In genomic region chr11:3096909-3097395, GRCh38 we compare ENCODE assay signal across 19 cellular contexts. TPM values are rescaled to one million over a fixed set of nuclear protein-coding genes. Genes with fewer than 3 reads are reported as not detected.
A peak's percentile ranks its signal among the peaks of the same experiment; 100 is the strongest.
DNase-seq lines count a peak whose midpoint lies in the region; ATAC-seq and TF ChIP-seq lines count a peak whose summit lies in the region.
"Had no signal": no experiment of that assay in that cellular context is flagged by ENCODE, and none has a peak within 500 bp of the region (broad histone marks: within the 10 kb centered on the region; RNA-seq: fewer than 3 reads in every experiment).

No MANE protein-coding gene starts in this region.

- H3K4me1 ChIP-seq in PC-3 (ENCODE audit: insufficient read depth, low read length) (peaks cover 22% of the 10 kb centered on the region), smooth muscle cell (ENCODE audit: low read depth) (peaks cover 9% of the 10 kb centered on the region), SK-N-SH (ENCODE audit: control insufficient read depth in 1 of 2, insufficient read depth in 2 of 2, low read depth in 1 of 2, low read length in 1 of 2) (peaks cover 0 to 9% of the 10 kb centered on the region in 2 experiments; a peak in 2 of 4 replicates)
- H3K4me1 ChIP-seq: BE2C had no signal

- no peak for TF ChIP-seq EP300 in SK-N-SH (IDR thresholded peaks at IDR 0.05; ENCODE audit: borderline replicate concordance in 1 of 2, low read depth in 1 of 2, low read length in 1 of 2)

- DNase-seq in AG08396 (ENCODE audit: low spot score) (peak; percentile 1), PC-3 (no peak), immature natural killer cell (no peak), smooth muscle cell (lab: John Stamatoyannopoulos, UW; ENCODE audit: unreplicated experiment) (no peak), NCI-H1417 treated with DMSO at 0.1 percent for 48 hours (lab: John Stamatoyannopoulos, UW) (no peak), SK-N-SH (no peak)
- DNase-seq: BE2C; H9; NCI-H1417; NCI-H1930; NCI-H2171 treated with DMSO at 0.1 percent for 48 hours; NCI-H446 treated with DMSO at 0.1 percent for 48 hours; NK-92 treated with Interleukin-12 subunit alpha and Interleukin-12 subunit beta, amount 100 ng/mL, for 24 hours; OCI-M1 had no signal

- intact Hi-C loops in PC-3 (cut with micrococcal nuclease), result loop anchor here (2.0 to 5.0 kb wide), 4 partner anchors 28 to 165 kb away; partner anchors contain the start of genes MRGPRG and OSBPL5

- H3K9me3 Mint-ChIP-seq in immature natural killer cell, result no peaks in the 10 kb centered on the region
- H3K9me3 Mint-ChIP-seq: CD4-positive, alpha-beta T cell had no signal

- no peak overlapping the region for H3K4me3 Mint-ChIP-seq in immature natural killer cell
- H3K4me3 Mint-ChIP-seq: CD4-positive, alpha-beta T cell; H9 had no signal

- H2AFZ ChIP-seq in PC-3 (ENCODE audit: low read length), result no peak overlapping the region
- H2AFZ ChIP-seq in smooth muscle cell (ENCODE audit: low read depth), result no peak overlapping the region
- no peak overlapping the region for H2AFZ ChIP-seq in SK-N-SH (ENCODE audit: low read depth)

- ATAC-seq in PC-3 (no peak), GM21367 (IDR thresholded peaks at IDR 0.05; ENCODE audit: unreplicated experiment) (no peak), HG03175 (IDR thresholded peaks at IDR 0.05; ENCODE audit: unreplicated experiment) (no peak)

- H3K27ac Mint-ChIP-seq in immature natural killer cell, result peak overlapping the region; percentile 78 to 88 (median 86)
- H3K27ac Mint-ChIP-seq: CD4-positive, alpha-beta T cell had no signal

- CTCF ChIA-PET in PC-3 (lab: Charles Lee) (no interaction called here), SK-N-SH (lab: Yijun Ruan, JAX) (no interaction called here)

- peaks cover 27 to 40% (median 28%) of the 10 kb centered on the region in 3 donors for H3K36me3 Mint-ChIP-seq in immature natural killer cell

- BruUV-seq in PC-3 (replicated peaks; lab: Mats Ljungman, UMichigan), result no TSS peak

- H3K9me3 ChIP-seq in PC-3 (ENCODE audit: low read length) (no peaks in the 10 kb centered on the region), smooth muscle cell (replicated peaks; ENCODE audit: low read depth) (no peaks in the 10 kb centered on the region), SK-N-SH (no peaks in the 10 kb centered on the region)
- H3K9me3 ChIP-seq: BE2C, SJSA1 had no signal

- H3K4me2 ChIP-seq in PC-3 (ENCODE audit: low read length) (no peak overlapping the region), smooth muscle cell (no peak overlapping the region), SK-N-SH (no peak overlapping the region)

- WGBS in smooth muscle cell (ENCODE audit: low lambda C conversion rate), result 95% methylated on average over 8 of the region's 9 CpGs
- WGBS in SK-N-SH (ENCODE audit: low lambda C conversion rate), result 83% methylated on average over 9 of the region's 9 CpGs

- H3K27me3 ChIP-seq in PC-3 (ENCODE audit: low read length) (no peaks in the 10 kb centered on the region), smooth muscle cell (ENCODE audit: low read depth) (no peaks in the 10 kb centered on the region), SK-N-SH (ENCODE audit: insufficient read depth) (no peaks in the 10 kb centered on the region)
- H3K27me3 ChIP-seq: BE2C, SJSA1 had no signal

- H3K4me3 ChIP-seq in PC-3 (ENCODE audit: low read length) (no peak overlapping the region), smooth muscle cell (no peak overlapping the region), SK-N-SH (ENCODE audit: low read depth in 2 of 2, low read length in 1 of 2) (no peak overlapping the region)
- H3K4me3 ChIP-seq: SJSA1 had no signal

- H3K27me3 Mint-ChIP-seq in immature natural killer cell (ENCODE audit: low read depth in 3 of 3), result peaks cover 7 to 34% (median 32%) of the 10 kb centered on the region in 3 donors
- H3K27me3 Mint-ChIP-seq: CD4-positive, alpha-beta T cell had no signal

- TF ChIP-seq CTCF in PC-3 (conservative IDR thresholded peaks at IDR 0.05; ENCODE audit: low read depth, low read length) (no peak), smooth muscle cell (IDR thresholded peaks at IDR 0.05; ENCODE audit: borderline replicate concordance, insufficient read depth, poor library complexity, severe bottlenecking) (no peak), SK-N-SH (IDR thresholded peaks at IDR 0.05) (no peak)

- H4K20me1 ChIP-seq in PC-3 (ENCODE audit: low read length) (no peaks in the 10 kb centered on the region), smooth muscle cell (ENCODE audit: low read depth) (no peaks in the 10 kb centered on the region), SK-N-SH (ENCODE audit: insufficient read depth) (no peaks in the 10 kb centered on the region)

- H3F3A ChIP-seq in PC-3 (ENCODE audit: low read length, unreplicated experiment) (no peaks in the 10 kb centered on the region), smooth muscle cell (ENCODE audit: low read depth) (peaks cover 3% of the 10 kb centered on the region), SK-N-SH (replicated peaks; ENCODE audit: insufficient read depth) (peaks cover 13% of the 10 kb centered on the region)

- POLR2A ChIA-PET in PC-3 (lab: Charles Lee; ENCODE audit: unreplicated experiment), result no interaction called here
- POLR2A ChIA-PET in SK-N-SH (lab: Yijun Ruan, JAX), result no interaction called here

- peak overlapping the region; percentile 86 for H3K27ac ChIP-seq in PC-3 (ENCODE audit: low read length)
- H3K27ac ChIP-seq in smooth muscle cell (ENCODE audit: low read depth), result peak overlapping the region; percentile 95
- H3K27ac ChIP-seq in SK-N-SH (ENCODE audit: low read depth in 2 of 2, low read length in 1 of 2), result no peak overlapping the region
- H3K27ac ChIP-seq: HL-60 had no signal

- TF ChIP-seq RAD21 in SK-N-SH (IDR thresholded peaks at IDR 0.05; ENCODE audit: low read length), result no peak

- H3K4me1 Mint-ChIP-seq in immature natural killer cell, result peaks cover 51 to 68% of the 10 kb centered on the region in 2 donors

- H3K9ac ChIP-seq in PC-3 (ENCODE audit: low read length) (peak overlapping the region; percentile 38; the same call in 1 of the 2 replicates), smooth muscle cell (ENCODE audit: low read depth) (no peak overlapping the region), SK-N-SH (no peak overlapping the region)

- H3K79me2 ChIP-seq in PC-3 (ENCODE audit: low read length) (no peaks in the 10 kb centered on the region), smooth muscle cell (ENCODE audit: low read depth) (no peaks in the 10 kb centered on the region), SK-N-SH (ENCODE audit: insufficient read depth) (no peaks in the 10 kb centered on the region)

- H3K36me3 ChIP-seq in PC-3 (ENCODE audit: low read depth, low read length), result no peaks in the 10 kb centered on the region
- H3K36me3 ChIP-seq in smooth muscle cell (ENCODE audit: low read depth), result peaks cover 6% of the 10 kb centered on the region
- peaks cover 0 to 11% of the 10 kb centered on the region in 2 experiments for H3K36me3 ChIP-seq in SK-N-SH (replicated peaks in 1 of 2; ENCODE audit: control insufficient read depth in 1 of 2, insufficient read depth in 2 of 2, low read length in 1 of 2)
- H3K36me3 ChIP-seq: BE2C had no signal

- H3K9me2 ChIP-seq in PC-3 (replicated peaks; ENCODE audit: low read length) (no peaks in the 10 kb centered on the region), SK-N-SH (no peaks in the 10 kb centered on the region)

TF ChIP-seq in SK-N-SH, 30 proteins besides CTCF, POLR2A, EP300 and RAD21 (continues in another document):
- TF ChIP-seq MAX (IDR thresholded peaks at IDR 0.05; ENCODE audit: low read depth), result no peak
- TF ChIP-seq PBX3 (IDR thresholded peaks at IDR 0.05), result no peak
- TF ChIP-seq REST (IDR thresholded peaks at IDR 0.05; ENCODE audit: low read depth, low read length), result no peak
- no peak for TF ChIP-seq RCOR1 (IDR thresholded peaks at IDR 0.05; ENCODE audit: low read length)
- TF ChIP-seq MXI1 (IDR thresholded peaks at IDR 0.05; ENCODE audit: low read depth, low read length), result no peak

RNA-seq across cellular contexts. Expression of gene CARS1, which starts 39.7 kb away (rescaled TPM):
- total RNA-seq in PC-3 (2014; rRNA removed) (39.7 and 43.7 TPM in 2 replicates), smooth muscle cell (51.7 and 57.0 TPM in 2 replicates)
- polyA plus RNA-seq in immature natural killer cell (10 to 100 TPM; 32.6 to 48.9 (median 44.2) TPM), smooth muscle cell (61.6 and 64.6 TPM in 2 replicates), SK-N-SH (2012; rRNA removed) (52.1 and 65.2 TPM in 2 replicates)
- polyA plus RNA-seq in SK-N-SH (2012; cell fraction: cytosol; rRNA removed), result 44.2 and 44.3 TPM in 2 replicates
- 139 and 179 TPM in 2 replicates for polyA plus RNA-seq in SK-N-SH (2012; cell fraction: nucleus; rRNA removed)

Comparison
In these comparisons a context has a peak if more than half of its experiments do, and no peak if none do; other contexts are left out.
1. H3K27ac ChIP-seq: peak in PC-3 (single experiment) and smooth muscle cell (single experiment); none in SK-N-SH (0 of 2).